22 cellular contexts compared by ENCODE assay signal in the genomic region with DNA sequence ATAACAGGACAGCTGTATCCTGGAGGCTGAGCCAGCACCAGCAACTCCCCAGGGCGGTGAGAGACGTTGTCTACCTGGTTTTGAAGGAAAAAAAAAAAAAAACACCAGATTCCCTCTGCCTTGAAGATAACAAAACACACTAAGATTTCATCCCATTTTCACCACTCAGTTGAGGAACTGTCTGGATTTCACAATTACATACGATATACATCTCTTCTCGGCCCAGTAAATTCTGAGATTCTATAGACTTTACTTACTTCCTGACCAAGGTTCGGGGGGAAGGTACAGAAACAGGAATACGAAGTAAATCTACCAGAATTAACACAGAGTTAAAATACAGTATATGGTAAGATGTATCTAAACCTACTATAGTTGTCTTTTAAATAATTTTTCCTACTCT. TPM values are rescaled to one million over a fixed set of nuclear protein-coding genes. Genes with fewer than 3 reads are reported as not detected.
A peak's percentile ranks its signal among the peaks of the same experiment; 100 is the strongest.
DNase-seq lines count a peak whose midpoint lies in the region; ATAC-seq and TF ChIP-seq lines count a peak whose summit lies in the region.
"Had no signal": no experiment of that assay in that cellular context is flagged by ENCODE, and none has a peak within 500 bp of the region (broad histone marks: within the 10 kb centered on the region; RNA-seq: fewer than 3 reads in every experiment).

No MANE protein-coding gene starts in this region.

- H2AK5ac ChIP-seq in IMR-90 (ENCODE audit: low read depth, low read length), result no peak overlapping the region

- H3K27me3 Mint-ChIP-seq in WTC11 (ENCODE audit: low read depth), result peaks cover 29% of the 10 kb centered on the region
- no peaks in the 10 kb centered on the region for H3K27me3 Mint-ChIP-seq in neural crest cell (ENCODE audit: low read depth)

- H4K5ac ChIP-seq in IMR-90 (ENCODE audit: low read depth, low read length), result no peak overlapping the region

- H4K91ac ChIP-seq in IMR-90 (ENCODE audit: insufficient read depth, low read depth, low read length), result no peak overlapping the region

- H3K23ac ChIP-seq in IMR-90 (ENCODE audit: low read depth, low read length), result 0 out of 2 replicates have a peak overlapping the region, but pooled peaks have one; percentile 15

- H3K27me3 ChIP-seq in DOHH2 (ENCODE audit: control insufficient read depth, low read length), result no peaks in the 10 kb centered on the region
- H3K27me3 ChIP-seq in IMR-90 (ENCODE audit: control insufficient read depth, insufficient read depth, low read length), result no peaks in the 10 kb centered on the region
- H3K27me3 ChIP-seq in lower lobe of right lung (ENCODE audit: low read depth), result no peaks in the 10 kb centered on the region
- H3K27me3 ChIP-seq: Peyer's patch, right lobe of liver, thyroid gland had no signal

- H3K4me3 ChIP-seq in DOHH2 (ENCODE audit: low read length) (no peak overlapping the region; the same call in 1 of the 2 replicates), IMR-90 (ENCODE audit: insufficient read depth, low read depth, low read length) (no peak overlapping the region), lower lobe of right lung (no peak overlapping the region)
- H3K4me3 ChIP-seq: mucosa of descending colon, Peyer's patch, right lobe of liver, thyroid gland had no signal

- no peak overlapping the region for H2BK120ac ChIP-seq in IMR-90 (ENCODE audit: low read depth, low read length)

- WGBS in IMR-90 (ENCODE audit: extremely low coverage in 2 of 2, insufficient read length in 1 of 2), 2 experiments, result no CpG with 5 or more reads among the region's 6 CpGs

- H3K27ac ChIP-seq in DOHH2 (ENCODE audit: low read depth, low read length), result no peak overlapping the region
- H3K27ac ChIP-seq in IMR-90 (ENCODE audit: insufficient read depth, low read length), result peak overlapping the region; percentile 35; the same call in 1 of the 2 replicates
- no peak overlapping the region for H3K27ac ChIP-seq in lower lobe of right lung
- H3K27ac ChIP-seq: Peyer's patch, right lobe of liver, thyroid gland had no signal

- intact Hi-C loops in IMR-90 (cut with micrococcal nuclease), result no loop called here
- intact Hi-C loops in lower lobe of right lung (cut with DNase I), result no loop called here

- H3K79me1 ChIP-seq in IMR-90 (ENCODE audit: low read depth in 1 of 2, low read length in 2 of 2), result peaks cover 16 to 84% of the 10 kb centered on the region in 2 experiments; a peak in 3 of 4 replicates

- BruUV-seq in IMR-90 (replicated peaks; lab: Mats Ljungman, UMichigan), result no TSS peak

- no peak overlapping the region for H3K56ac ChIP-seq in IMR-90 (ENCODE audit: extremely low read depth, insufficient read depth, low read length)

- dilution Hi-C loops in IMR-90 (cut with HindIII; ENCODE audit: low sequenced_read_pairs, unreplicated experiment), result no loop called here

- H3K9me3 ChIP-seq in DOHH2 (ENCODE audit: control insufficient read depth, insufficient read depth, low read length) (no peaks in the 10 kb centered on the region), IMR-90 (ENCODE audit: control insufficient read depth, insufficient read depth, low read length) (no peaks in the 10 kb centered on the region), lower lobe of right lung (no peaks in the 10 kb centered on the region)
- H3K9me3 ChIP-seq: mucosa of descending colon, Peyer's patch, right lobe of liver, thyroid gland had no signal

- H2BK5ac ChIP-seq in IMR-90 (ENCODE audit: low read depth, low read length, poor library complexity, severe bottlenecking), result no peak overlapping the region

- no peak overlapping the region for H3K18ac ChIP-seq in IMR-90 (ENCODE audit: low read depth, low read length)

- H3K9me3 Mint-ChIP-seq in WTC11 (no peaks in the 10 kb centered on the region), neural crest cell (no peaks in the 10 kb centered on the region)

- CTCF ChIA-PET in IMR-90 (lab: Yijun Ruan, JAX) (interaction anchor here (1.4 kb wide), 1 partner anchor 12 kb away, joined by 4 read pairs; no protein-coding TSS in a partner anchor), WTC11 (lab: Charles Lee) (interaction anchor here (1.5 to 2.0 kb wide), 2 partner anchors 10 to 106 kb away, joined by 7 to 10 read pairs; no protein-coding TSS in a partner anchor)

- 0 out of 2 replicates have a peak overlapping the region, but pooled peaks have one; percentile 33 for H3K9ac ChIP-seq in IMR-90 (ENCODE audit: low read depth, low read length)

- in situ Hi-C loops in IMR-90 (cut with MboI; ENCODE audit: low sequenced_read_pairs), result no loop called here

- H3K9me1 ChIP-seq in IMR-90 (ENCODE audit: insufficient read depth, low read length), result peaks cover 18% of the 10 kb centered on the region

- H4K8ac ChIP-seq in IMR-90 (ENCODE audit: low read depth in 2 of 2, low read length in 2 of 2), result no peak overlapping the region

- H3K4me1 ChIP-seq in DOHH2 (ENCODE audit: control insufficient read depth, low read length), result peaks cover 60% of the 10 kb centered on the region
- peaks cover 19% of the 10 kb centered on the region for H3K4me1 ChIP-seq in IMR-90 (ENCODE audit: control insufficient read depth, insufficient read depth, low read length)
- peaks cover 36% of the 10 kb centered on the region for H3K4me1 ChIP-seq in lower lobe of right lung

- H3K79me2 ChIP-seq in DOHH2 (ENCODE audit: control insufficient read depth, low read length), result peaks cover 94% of the 10 kb centered on the region

- peaks cover 4% of the 10 kb centered on the region; the same call in 1 of the 2 replicates for H3F3A ChIP-seq in DOHH2 (ENCODE audit: control insufficient read depth, insufficient read depth)

- H3K4me3 Mint-ChIP-seq in WTC11 (peak overlapping the region; percentile 6), neural crest cell (no peak overlapping the region)

- H2AK9ac ChIP-seq in IMR-90 (replicated peaks; ENCODE audit: low read depth, low read length, poor library complexity), result no peak overlapping the region

- peak overlapping the region; percentile 36 for H3K4me2 ChIP-seq in DOHH2 (ENCODE audit: low read length)
- peak overlapping the region; percentile 76; the same call in 1 of the 2 replicates for H3K4me2 ChIP-seq in IMR-90 (ENCODE audit: low read depth, low read length)

- H2AFZ ChIP-seq in IMR-90 (replicated peaks; ENCODE audit: low read length, poor library complexity), result no peak overlapping the region

- H3K4me1 Mint-ChIP-seq in WTC11, result peaks cover 79% of the 10 kb centered on the region
- H3K4me1 Mint-ChIP-seq in neural crest cell, result peaks cover 63% of the 10 kb centered on the region

- H3K9me2 ChIP-seq in DOHH2 (replicated peaks; ENCODE audit: control insufficient read depth, low read length), result no peaks in the 10 kb centered on the region

- no peak overlapping the region for H3K14ac ChIP-seq in IMR-90 (replicated peaks; ENCODE audit: low read depth, low read length)

- POLR2A ChIA-PET in IMR-90 (lab: Charles Lee; ENCODE audit: unreplicated experiment) (no interaction called here), WTC11 (lab: Charles Lee) (no interaction called here)

- no peaks in the 10 kb centered on the region for H3K36me3 Mint-ChIP-seq in WTC11
- H3K36me3 Mint-ChIP-seq in neural crest cell (ENCODE audit: low read depth), result no peaks in the 10 kb centered on the region

- H3K27ac Mint-ChIP-seq in WTC11 (no peak overlapping the region; the same call in 1 of the 2 replicates), neural crest cell (ENCODE audit: unreplicated experiment) (peak overlapping the region; percentile 58)

- TF ChIP-seq CTCF in DOHH2 (IDR thresholded peaks at IDR 0.05; ENCODE audit: low read depth, low read length, poor library complexity, severe bottlenecking) (no peak), IMR-90 (conservative IDR thresholded peaks at IDR 0.05; ENCODE audit: low read depth, low read length) (no peak), WTC11 (IDR thresholded peaks at IDR 0.05) (no peak), neural crest cell (conservative IDR thresholded peaks at IDR 0.05) (no peak), lower lobe of right lung (IDR thresholded peaks at IDR 0.05) (no peak)

- no peak overlapping the region for H2BK15ac ChIP-seq in IMR-90 (ENCODE audit: low read depth, low read length)

- TF ChIP-seq RAD21 in IMR-90 (IDR thresholded peaks at IDR 0.05; ENCODE audit: low read length), result no peak

- no peak for TF ChIP-seq POLR2A in IMR-90 (IDR thresholded peaks at IDR 0.05; ENCODE audit: low read depth, low read length)

- H4K20me1 ChIP-seq in DOHH2 (ENCODE audit: control insufficient read depth, insufficient read depth, low read depth, low read length) (peaks cover 29% of the 10 kb centered on the region), IMR-90 (ENCODE audit: insufficient read depth, low read length) (peaks cover 81% of the 10 kb centered on the region)

- ATAC-seq in IMR-90 (ENCODE audit: low read depth) (no peak), WTC11 (no peak), lower lobe of right lung (no peak), GM18520 (IDR thresholded peaks at IDR 0.05; ENCODE audit: unreplicated experiment) (no peak)
- ATAC-seq: left ventricle myocardium superior, mucosa of descending colon, right lobe of liver had no signal

- no peak for DNase-seq in IMR-90
- no peak for DNase-seq in WTC11 (ENCODE audit: low spot score)
- no peak for DNase-seq in neural crest cell (ENCODE audit: low read depth, low spot score)
- DNase-seq in T-helper 9 cell, result no peak
- DNase-seq in lower lobe of right lung, result no peak
- no peak for DNase-seq in kidney glomerular epithelial cell (lab: John Stamatoyannopoulos, UW)
- DNase-seq: activated gamma-delta T cell treated with Interleukin-2 at 50 U/mL for 16 hours; central memory CD4-positive, alpha-beta T cell; COR-L47; GOT3; left ventricle myocardium superior; mucosa of descending colon; NCI-H1417; NCI-H748 treated with DMSO at 0.1 percent for 48 hours; occipital lobe; Peyer's patch; right lobe of liver; stimulated activated naive CD4-positive, alpha-beta T cell treated with Interleukin-2 at 50 U/mL for 16 hours; SW 1271; thyroid gland had no signal

- peaks cover 8% of the 10 kb centered on the region; the same call in 1 of the 2 replicates for H3K36me3 ChIP-seq in DOHH2 (ENCODE audit: control insufficient read depth, low read length)
- H3K36me3 ChIP-seq in IMR-90 (ENCODE audit: control insufficient read depth, insufficient read depth, low read length), result peaks cover 7% of the 10 kb centered on the region; the same call in 1 of the 2 replicates
- no peaks in the 10 kb centered on the region for H3K36me3 ChIP-seq in lower lobe of right lung
- H3K36me3 ChIP-seq: Peyer's patch, right lobe of liver, thyroid gland had no signal

- H3K4ac ChIP-seq in IMR-90 (ENCODE audit: low read depth, low read length), result no peak overlapping the region

- no peak overlapping the region for H2BK20ac ChIP-seq in IMR-90 (ENCODE audit: low read depth, low read length)

TF ChIP-seq in WTC11, 78 proteins besides CTCF, POLR2A, EP300 and RAD21 (continues in another document):
- TF ChIP-seq CREM (CRISPR knock-in tag; IDR thresholded peaks at IDR 0.05), result no peak
- TF ChIP-seq OVOL2 (CRISPR knock-in tag; IDR thresholded peaks at IDR 0.05; ENCODE audit: borderline replicate concordance), result no peak

RNA-seq across cellular contexts. Expression of a gene that starts 8.4 kb away (rescaled TPM):
- total RNA-seq in IMR-90 (2012; rRNA removed) (7.9 and 9.7 TPM in 2 replicates), WTC11 (2021) (47.3 to 58.6 TPM (median 50.1 TPM) in 3 replicates), neural crest cell (90.7 and 91.2 TPM in 2 replicates), lower lobe of right lung (28.8 TPM)
- 16.6 and 16.9 TPM in 2 replicates for polyA plus RNA-seq in IMR-90 (2012; rRNA removed)
- 11.0 and 15.4 TPM in 2 replicates for polyA plus RNA-seq in IMR-90 (2012; cell fraction: cytosol; rRNA removed)
- polyA plus RNA-seq in IMR-90 (2012; cell fraction: nucleus; rRNA removed; ENCODE audit: low replicate concordance), result 50.6 and 72.6 TPM in 2 replicates
